Comparison of ENCODE assay signal across 9 cellular contexts in genomic region chr6:108118359-108118724, GRCh38. TPM values are rescaled to one million over a fixed set of nuclear protein-coding genes. Genes with fewer than 3 reads are reported as not detected.
A peak's percentile ranks its signal among the peaks of the same experiment; 100 is the strongest.
DNase-seq lines count a peak whose midpoint lies in the region; ATAC-seq, FAIRE-seq and TF ChIP-seq lines count a peak whose summit lies in the region.
"Had no signal": no experiment of that assay in that cellular context is flagged by ENCODE, and none has a peak within 500 bp of the region (broad histone marks: within the 10 kb centered on the region; RNA-seq: fewer than 3 reads in every experiment).

No MANE protein-coding gene starts in this region.

- H3K9me2 ChIP-seq in SK-N-SH = no peaks in the 10 kb centered on the region

- H3K79me2 ChIP-seq in SK-N-SH (ENCODE audit: insufficient read depth) (no peaks in the 10 kb centered on the region), keratinocyte (ENCODE audit: control insufficient read depth, insufficient read depth, low read length) (no peaks in the 10 kb centered on the region)

- H4K20me1 ChIP-seq in SK-N-SH (ENCODE audit: insufficient read depth) = no peaks in the 10 kb centered on the region
- H4K20me1 ChIP-seq in keratinocyte (ENCODE audit: control insufficient read depth, extremely low read depth, insufficient read depth, low read length) = no peaks in the 10 kb centered on the region

- H3K27ac ChIP-seq in SK-N-SH (ENCODE audit: low read depth in 2 of 2, low read length in 1 of 2) = no peak overlapping the region
- H3K27ac ChIP-seq in keratinocyte (ENCODE audit: control insufficient read depth, insufficient read depth, low read length) = no peak overlapping the region

- H3K9me3 Mint-ChIP-seq in activated CD4-positive, alpha-beta memory T cell treated with anti-CD3 and anti-CD28 coated beads, Interleukin-2, amount 10 ng/mL, durations not matched to agents 7 days and 5 days = no peaks in the 10 kb centered on the region
- H3K9me3 Mint-ChIP-seq in stimulated activated naive CD8-positive, alpha-beta T cell treated with anti-CD3 and anti-CD28 coated beads, Interleukin-15, amount 100 ng/mL, for 72 hours = no peaks in the 10 kb centered on the region

- no peak overlapping the region for H3K27ac Mint-ChIP-seq in activated CD4-positive, alpha-beta memory T cell treated with anti-CD3 and anti-CD28 coated beads, Interleukin-2, amount 10 ng/mL, durations not matched to agents 7 days and 5 days
- H3K27ac Mint-ChIP-seq in stimulated activated naive CD8-positive, alpha-beta T cell treated with anti-CD3 and anti-CD28 coated beads, Interleukin-15, amount 100 ng/mL, for 72 hours = no peak overlapping the region

- POLR2A ChIA-PET in SK-N-SH (lab: Yijun Ruan, JAX) = no interaction called here
- POLR2A ChIA-PET in activated CD4-positive, alpha-beta memory T cell treated with anti-CD3 and anti-CD28 coated beads, Interleukin-2, amount 10 ng/mL, durations not matched to agents 7 days and 5 days (lab: Charles Lee) = no interaction called here

- H3K36me3 Mint-ChIP-seq in activated CD4-positive, alpha-beta memory T cell treated with anti-CD3 and anti-CD28 coated beads, Interleukin-2, amount 10 ng/mL, durations not matched to agents 7 days and 5 days (ENCODE audit: low read depth) = peaks cover 6% of the 10 kb centered on the region

- H3K27me3 Mint-ChIP-seq in activated CD4-positive, alpha-beta memory T cell treated with anti-CD3 and anti-CD28 coated beads, Interleukin-2, amount 10 ng/mL, durations not matched to agents 7 days and 5 days = peaks cover 89% of the 10 kb centered on the region
- H3K27me3 Mint-ChIP-seq in stimulated activated naive CD8-positive, alpha-beta T cell treated with anti-CD3 and anti-CD28 coated beads, Interleukin-15, amount 100 ng/mL, for 72 hours = peaks cover 95% of the 10 kb centered on the region

- H3K4me3 ChIP-seq in SK-N-SH (ENCODE audit: low read depth in 2 of 2, low read length in 1 of 2) (peak overlapping the region; percentile 53 to 78), keratinocyte (ENCODE audit: control insufficient read depth in 2 of 3, extremely low read depth in 1 of 3, insufficient read depth in 2 of 3, low read depth in 1 of 3, low read length in 3 of 3) (peak overlapping the region in 1 of 3 experiments; percentile 73)

- FAIRE-seq in keratinocyte (lab: Jason Lieb, UNC) = no peak

- no peak for TF ChIP-seq EP300 in SK-N-SH (IDR thresholded peaks at IDR 0.05; ENCODE audit: borderline replicate concordance in 1 of 2, low read depth in 1 of 2, low read length in 1 of 2)

- H3K9me1 ChIP-seq in keratinocyte (ENCODE audit: control insufficient read depth, extremely low read depth, insufficient read depth, low read length) = no peaks in the 10 kb centered on the region

- H3K36me3 ChIP-seq in SK-N-SH (replicated peaks in 1 of 2; ENCODE audit: control insufficient read depth in 1 of 2, insufficient read depth in 2 of 2, low read length in 1 of 2) (no peaks in the 10 kb centered on the region), keratinocyte (ENCODE audit: control insufficient read depth in 2 of 2, extremely low read depth in 1 of 2, insufficient read depth in 2 of 2, low read length in 2 of 2) (no peaks in the 10 kb centered on the region)

- TF ChIP-seq CTCF in SK-N-SH (IDR thresholded peaks at IDR 0.05) (no peak), keratinocyte (optimal IDR thresholded peaks at IDR 0.05 in 1 of 3, IDR thresholded peaks at IDR 0.05 in 1 of 3, conservative IDR thresholded peaks at IDR 0.05 in 1 of 3; ENCODE audit: extremely low read depth in 1 of 3, insufficient read depth in 2 of 3, low read length in 3 of 3) (no peak)

- WGBS in SK-N-SH (ENCODE audit: low lambda C conversion rate) = 20% methylated on average over 5 of the region's 45 CpGs

- H3K4me3 Mint-ChIP-seq in activated CD4-positive, alpha-beta memory T cell treated with anti-CD3 and anti-CD28 coated beads, Interleukin-2, amount 10 ng/mL, durations not matched to agents 7 days and 5 days = peak overlapping the region; percentile 78
- peak overlapping the region; percentile 86 to 95 for H3K4me3 Mint-ChIP-seq in stimulated activated naive CD8-positive, alpha-beta T cell treated with anti-CD3 and anti-CD28 coated beads, Interleukin-15, amount 100 ng/mL, for 72 hours

- TF ChIP-seq RAD21 in SK-N-SH (IDR thresholded peaks at IDR 0.05; ENCODE audit: low read length) = no peak

- dilution Hi-C loops in keratinocyte (cut with MboI; ENCODE audit: extremely low pct_ligation_motif_present, low sequenced_read_pairs) = no loop called here

- H3K4me2 ChIP-seq in SK-N-SH = peak overlapping the region; percentile 96
- peak overlapping the region; percentile 80 for H3K4me2 ChIP-seq in keratinocyte (ENCODE audit: control insufficient read depth, extremely low read depth, insufficient read depth, low read depth, low read length)

- DNase-seq in SK-N-SH (peak; percentile 62), keratinocyte (ENCODE audit: low read depth, low spot score) (no peak), foreskin melanocyte (no peak)
- no peak for DNase-seq in activated CD4-positive, alpha-beta memory T cell treated with anti-CD3 and anti-CD28 coated beads, Interleukin-2, amount 10 ng/mL, durations not matched to agents 7 days and 5 days
- DNase-seq in stimulated activated naive CD8-positive, alpha-beta T cell treated with anti-CD3 and anti-CD28 coated beads, Interleukin-15, amount 100 ng/mL, for 72 hours = no peak
- no peak for DNase-seq in activated CD4-positive, CD25-positive, alpha-beta regulatory T cell (lab: John Stamatoyannopoulos, UW)

- peaks cover 5% of the 10 kb centered on the region for H3F3A ChIP-seq in SK-N-SH (replicated peaks; ENCODE audit: insufficient read depth)

- peaks cover 41% of the 10 kb centered on the region for H3K27me3 ChIP-seq in SK-N-SH (ENCODE audit: insufficient read depth)
- peaks cover 87% of the 10 kb centered on the region for H3K27me3 ChIP-seq in keratinocyte (ENCODE audit: control insufficient read depth, extremely low read depth, insufficient read depth, low read length)

- peaks cover 0 to 38% of the 10 kb centered on the region in 2 experiments; a peak in 2 of 4 replicates for H3K4me1 ChIP-seq in SK-N-SH (ENCODE audit: control insufficient read depth in 1 of 2, insufficient read depth in 2 of 2, low read depth in 1 of 2, low read length in 1 of 2)
- peaks cover 29% of the 10 kb centered on the region for H3K4me1 ChIP-seq in keratinocyte (ENCODE audit: control insufficient read depth, extremely low read depth, insufficient read depth, low read length)

- H2AFZ ChIP-seq in SK-N-SH (ENCODE audit: low read depth) (peak overlapping the region; percentile 84; the same call in 1 of the 2 replicates), keratinocyte (ENCODE audit: control insufficient read depth, low read length) (no peak overlapping the region)

- H3K9ac ChIP-seq in SK-N-SH (no peak overlapping the region), keratinocyte (ENCODE audit: control insufficient read depth, extremely low read depth, insufficient read depth, low read length) (no peak overlapping the region)

- CTCF ChIA-PET in SK-N-SH (lab: Yijun Ruan, JAX) = interaction anchor here (1.0 to 1.2 kb wide), 4 partner anchors 16 to 410 kb away, joined by 3 to 6 read pairs (median 4); no protein-coding TSS in a partner anchor
- CTCF ChIA-PET in activated CD4-positive, alpha-beta memory T cell treated with anti-CD3 and anti-CD28 coated beads, Interleukin-2, amount 10 ng/mL, durations not matched to agents 7 days and 5 days (lab: Charles Lee) = interaction anchor here (0.6 to 0.9 kb wide), 2 partner anchors 374 to 401 kb away, joined by 4 to 5 read pairs; no protein-coding TSS in a partner anchor

- peaks cover 48% of the 10 kb centered on the region for H3K4me1 Mint-ChIP-seq in activated CD4-positive, alpha-beta memory T cell treated with anti-CD3 and anti-CD28 coated beads, Interleukin-2, amount 10 ng/mL, durations not matched to agents 7 days and 5 days
- H3K4me1 Mint-ChIP-seq in stimulated activated naive CD8-positive, alpha-beta T cell treated with anti-CD3 and anti-CD28 coated beads, Interleukin-15, amount 100 ng/mL, for 72 hours = peaks cover 69% of the 10 kb centered on the region

- no peaks in the 10 kb centered on the region for H3K9me3 ChIP-seq in SK-N-SH
- H3K9me3 ChIP-seq in keratinocyte (ENCODE audit: control insufficient read depth, low read depth, low read length) = no peaks in the 10 kb centered on the region

- ATAC-seq in SK-N-SH treated with all-trans-retinoic acid at 6 μM for 48 hours (no peak), GM21367 (IDR thresholded peaks at IDR 0.05; ENCODE audit: unreplicated experiment) (no peak)
- no peak for ATAC-seq in stimulated activated naive CD8-positive, alpha-beta T cell treated with anti-CD3 and anti-CD28 coated beads, Interleukin-15, amount 100 ng/mL, for 72 hours
- ATAC-seq: HCT116 had no signal

TF ChIP-seq in SK-N-SH, 30 proteins besides CTCF, POLR2A, EP300 and RAD21 (continues in another document):
- TF ChIP-seq FOXM1 (IDR thresholded peaks at IDR 0.05; ENCODE audit: low read depth) = no peak

RNA-seq across cellular contexts. Expression of gene OSTM1, which starts 43.8 kb away (rescaled TPM):
- polyA plus RNA-seq in SK-N-SH (2012; rRNA removed) (10.1 and 12.9 TPM in 2 replicates), keratinocyte (21.9 to 71.3 TPM (median 51.0 TPM) in 3 replicates)
- polyA plus RNA-seq in SK-N-SH (2012; cell fraction: cytosol; rRNA removed) = 12.3 and 12.4 TPM in 2 replicates
- polyA plus RNA-seq in SK-N-SH (2012; cell fraction: nucleus; rRNA removed) = 14.9 and 22.1 TPM in 2 replicates
- total RNA-seq in activated CD4-positive, alpha-beta memory T cell treated with anti-CD3 and anti-CD28 coated beads, Interleukin-2, amount 10 ng/mL, durations not matched to agents 7 days and 5 days = 10 to 100 TPM; 41.4 to 43.3 TPM
- 21.5 TPM for polyA plus RNA-seq in keratinocyte (2011; ENCODE audit: low read depth)
- 13.7 and 37.9 TPM in 2 replicates for polyA plus RNA-seq in keratinocyte (2011; cell fraction: cytosol; rRNA removed)
- polyA plus RNA-seq in keratinocyte (2011; cell fraction: nucleus; rRNA removed) = 49.0 and 65.5 TPM in 2 replicates
- 27.8 and 58.1 TPM in 2 replicates for polyA plus RNA-seq in keratinocyte (2012; ENCODE audit: low replicate concordance)
- polyA minus RNA-seq in keratinocyte = 21.5 to 37.4 TPM (median 37.2 TPM) in 3 replicates
- polyA minus RNA-seq in keratinocyte (2011; cell fraction: cytosol; rRNA and poly(A)+ RNA removed) = 82.9 TPM
- 44.7 and 123 TPM in 2 replicates for polyA minus RNA-seq in keratinocyte (2011; cell fraction: nucleus; rRNA and poly(A)+ RNA removed)

RNA-seq across cellular contexts. Expression of gene NR2E1, which starts 47.5 kb away (rescaled TPM):
- not detected in 2 replicates for polyA plus RNA-seq in SK-N-SH (2012; rRNA removed)
- polyA plus RNA-seq in SK-N-SH (2012; cell fraction: cytosol; rRNA removed) = not detected in 2 replicates
- not detected in 2 replicates for polyA plus RNA-seq in SK-N-SH (2012; cell fraction: nucleus; rRNA removed)
- not detected for total RNA-seq in activated CD4-positive, alpha-beta memory T cell treated with anti-CD3 and anti-CD28 coated beads, Interleukin-2, amount 10 ng/mL, durations not matched to agents 7 days and 5 days
- polyA plus RNA-seq in keratinocyte = 0.04 TPM in 1 of 3 replicates, not detected in the others
- polyA plus RNA-seq in keratinocyte (2011; ENCODE audit: low read depth) = not detected
- not detected in 2 replicates for polyA plus RNA-seq in keratinocyte (2011; cell fraction: cytosol; rRNA removed)
- polyA plus RNA-seq in keratinocyte (2011; cell fraction: nucleus; rRNA removed) = not detected in 2 replicates
- not detected in 2 replicates for polyA plus RNA-seq in keratinocyte (2012; ENCODE audit: low replicate concordance)
- polyA minus RNA-seq in keratinocyte = not detected in 3 replicates
- not detected for polyA minus RNA-seq in keratinocyte (2011; cell fraction: cytosol; rRNA and poly(A)+ RNA removed)
- polyA minus RNA-seq in keratinocyte (2011; cell fraction: nucleus; rRNA and poly(A)+ RNA removed) = not detected in 2 replicates
